11 cellular contexts compared by ENCODE assay signal in genomic region chr5:112548246-112548982, GRCh38.
DNase-seq lines count a peak whose midpoint lies in the region; ATAC-seq and TF ChIP-seq lines count a peak whose summit lies in the region.
"Had no signal": no experiment of that assay in that cellular context is flagged by ENCODE, and none has a peak within 500 bp of the region (broad histone marks: within the 10 kb centered on the region; RNA-seq: fewer than 3 reads in every experiment).

No MANE protein-coding gene starts in this region.

- intact Hi-C loops in adrenal gland (cut with DNase I) (no loop called here), spleen (cut with DNase I; ENCODE audit: low total_unique reads) (no loop called here), dorsolateral prefrontal cortex (cut with DNase I) (no loop called here)

- no peaks in the 10 kb centered on the region for H3K9me3 ChIP-seq in AG04450 (ENCODE audit: control insufficient read depth, insufficient read depth, low read length)
- H3K9me3 ChIP-seq in GM23248 (ENCODE audit: low read depth), result no peaks in the 10 kb centered on the region
- H3K9me3 ChIP-seq in adrenal gland (replicated peaks in 1 of 3), result no peaks in the 10 kb centered on the region
- no peaks in the 10 kb centered on the region for H3K9me3 ChIP-seq in spleen

- H3K79me2 ChIP-seq in GM23248 (ENCODE audit: insufficient read depth), result no peaks in the 10 kb centered on the region

- H3K27me3 ChIP-seq in AG04450 (ENCODE audit: control insufficient read depth, insufficient read depth, low read length) (peaks cover 4% of the 10 kb centered on the region), GM23248 (replicated peaks; ENCODE audit: insufficient read depth) (peaks cover 14% of the 10 kb centered on the region), adrenal gland (no peaks in the 10 kb centered on the region), spleen (replicated peaks in 1 of 7) (no peaks in the 10 kb centered on the region), dorsolateral prefrontal cortex (no peaks in the 10 kb centered on the region)

- H4K20me1 ChIP-seq in GM23248 (ENCODE audit: insufficient read depth), result no peaks in the 10 kb centered on the region

- no peak overlapping the region; the same call in 1 of the 2 replicates for H3K27ac Mint-ChIP-seq in WTC11

- no peaks in the 10 kb centered on the region for H3K9me2 ChIP-seq in GM23248 (ENCODE audit: insufficient read depth)

- ATAC-seq in WTC11, result no peak

- POLR2A ChIA-PET in AG04450 (lab: Yijun Ruan, JAX) (no interaction called here), WTC11 (lab: Charles Lee) (no interaction called here)

- peaks cover 8% of the 10 kb centered on the region for H3K9me3 Mint-ChIP-seq in WTC11

- CTCF ChIA-PET in AG04450 (lab: Charles Lee), result interaction anchor here (0.7 to 15.0 kb wide), 2 partner anchors 210 to 300 kb away, joined by 3 to 334 read pairs; no protein-coding TSS in a partner anchor
- CTCF ChIA-PET in WTC11 (lab: Charles Lee), result interaction anchor here (0.9 to 1.5 kb wide), 2 partner anchors 56 to 128 kb away, joined by 3 read pairs; no protein-coding TSS in a partner anchor

- no peak overlapping the region for H3K27ac ChIP-seq in AG04450 (ENCODE audit: low read depth, low read length)
- H3K27ac ChIP-seq in GM23248, result no peak overlapping the region
- H3K27ac ChIP-seq in adrenal gland, result peak overlapping the region in 1 of 5 donors; percentile 39
- no peak overlapping the region for H3K27ac ChIP-seq in spleen
- no peak overlapping the region for H3K27ac ChIP-seq in dorsolateral prefrontal cortex

- no peak overlapping the region for H3K4me3 Mint-ChIP-seq in WTC11

- H3K4me2 ChIP-seq in GM23248 (ENCODE audit: unreplicated experiment), result no peak overlapping the region

- no peak for TF ChIP-seq CTCF in AG04450 (IDR thresholded peaks at IDR 0.05; ENCODE audit: low read depth, low read length)
- no peak for TF ChIP-seq CTCF in adrenal gland (IDR thresholded peaks at IDR 0.05)
- TF ChIP-seq CTCF in spleen (IDR thresholded peaks at IDR 0.05 in 8 of 11, conservative IDR thresholded peaks at IDR 0.05 in 3 of 11), result no peak
- TF ChIP-seq CTCF in WTC11 (IDR thresholded peaks at IDR 0.05), result no peak
- TF ChIP-seq CTCF in dorsolateral prefrontal cortex (IDR thresholded peaks at IDR 0.05 in 54 of 56, conservative IDR thresholded peaks at IDR 0.05 in 2 of 56; ENCODE audit: low read depth in 1 of 56, partially characterized antibody in 56 of 56), result no peak

- WGBS in GM23248 (ENCODE audit: low coverage in 1 of 2, low lambda C conversion rate in 2 of 2, missing lambda C conversion rate in 2 of 2), 2 experiments, result 47% methylated on average over 5 of the region's 5 CpGs
- WGBS in adrenal gland, 4 donors, result 30 to 40% (median 35%) methylated on average over 5 of the region's 5 CpGs
- WGBS in spleen, 5 donors, result 44 to 64% (median 55%) methylated on average over 5 of the region's 5 CpGs

- no peak overlapping the region for H3K9ac ChIP-seq in GM23248

- no peaks in the 10 kb centered on the region for H3K36me3 ChIP-seq in GM23248 (ENCODE audit: low read depth)
- no peaks in the 10 kb centered on the region for H3K36me3 ChIP-seq in adrenal gland (replicated peaks in 1 of 2)
- H3K36me3 ChIP-seq in spleen, result no peaks in the 10 kb centered on the region

- H3K4me1 Mint-ChIP-seq in WTC11, result 0 out of 2 replicates have a peak, but pooled peaks cover 3% of the 10 kb centered on the region

- H3K27me3 Mint-ChIP-seq in WTC11 (ENCODE audit: low read depth), result no peaks in the 10 kb centered on the region

- H3K4me1 ChIP-seq in GM23248 (ENCODE audit: insufficient read depth) (0 out of 2 replicates have a peak, but pooled peaks cover 4% of the 10 kb centered on the region), adrenal gland (replicated peaks in 1 of 2) (peaks cover 0 to 4% of the 10 kb centered on the region in 2 donors), spleen (peaks cover 0 to 4% (median 0%) of the 10 kb centered on the region in 6 donors)

- 0 out of 2 replicates have a peak, but pooled peaks cover 11% of the 10 kb centered on the region for H3F3A ChIP-seq in GM23248 (ENCODE audit: insufficient read depth)

- in situ Hi-C loops in GM23248 (cut with MboI), result no loop called here

- DNase-seq in AG04450 (ENCODE audit: low read depth, low spot score) (peak; percentile 11), GM23248 (peak; percentile 79), adrenal gland (peak in 6 of 7 donors; percentile 55 to 69 (median 66)), iris pigment epithelial cell (ENCODE audit: low read depth) (peak; percentile 92), spleen (no peak), WTC11 (ENCODE audit: low spot score) (no peak), dorsolateral prefrontal cortex (no peak), NCI-H2029 treated with DMSO at 0.1 percent for 48 hours (lab: John Stamatoyannopoulos, UW) (no peak)
- DNase-seq: activated T-cell treated with anti-CD3 and anti-CD28 coated beads, Interleukin-2, amount 50 U/mL, for 48 hours; midbrain; NCI-H1105 treated with DMSO at 0.1 percent for 48 hours had no signal

- H3K4me3 ChIP-seq in AG04450 (ENCODE audit: low read depth, low read length) (no peak overlapping the region), GM23248 (no peak overlapping the region), adrenal gland (no peak overlapping the region), spleen (no peak overlapping the region), dorsolateral prefrontal cortex (no peak overlapping the region)

- TF ChIP-seq POLR2A in adrenal gland (IDR thresholded peaks at IDR 0.05) (no peak), spleen (IDR thresholded peaks at IDR 0.05) (no peak)

- H3K36me3 Mint-ChIP-seq in WTC11, result no peaks in the 10 kb centered on the region

- H2AFZ ChIP-seq in GM23248, result no peak overlapping the region

TF ChIP-seq in WTC11, 78 proteins besides CTCF, POLR2A, EP300 and RAD21:
- no peak for TF ChIP-seq TEAD4 (CRISPR knock-in tag; IDR thresholded peaks at IDR 0.05)
- TF ChIP-seq RORB (CRISPR knock-in tag; IDR thresholded peaks at IDR 0.05), result no peak
- TF ChIP-seq GRHL2 (CRISPR knock-in tag; IDR thresholded peaks at IDR 0.05; ENCODE audit: insufficient replicate concordance, severe bottlenecking), result no peak
- TF ChIP-seq ATF2 (CRISPR knock-in tag; IDR thresholded peaks at IDR 0.05; ENCODE audit: borderline replicate concordance, low read depth), result no peak
- no peak for TF ChIP-seq ZBTB43 (CRISPR knock-in tag; IDR thresholded peaks at IDR 0.05)

Comparison
In these comparisons a context has a peak if more than half of its experiments do, and no peak if none do; other contexts are left out.
1. DNase-seq: peak in AG04450 (single experiment), GM23248 (single experiment), adrenal gland (6 of 7) and iris pigment epithelial cell (single experiment); none in spleen (single experiment), WTC11 (single experiment), dorsolateral prefrontal cortex (0 of 10) and NCI-H2029 treated with DMSO at 0.1 percent for 48 hours (single experiment).